Comparison of ENCODE assay signal across 21 cellular contexts in genomic region chr15:46703871-46704637, GRCh38.
DNase-seq lines count a peak whose midpoint lies in the region; ATAC-seq and TF ChIP-seq lines count a peak whose summit lies in the region.
"Had no signal": no experiment of that assay in that cellular context is flagged by ENCODE, and none has a peak within 500 bp of the region (broad histone marks: within the 10 kb centered on the region; RNA-seq: fewer than 3 reads in every experiment).

No MANE protein-coding gene starts in this region.

- no peak overlapping the region for H3K4me3 ChIP-seq in colonic mucosa
- H3K4me3 ChIP-seq: left lung, uterus had no signal

- DNase-seq in foreskin melanocyte (peak; percentile 52), C1 segment of cervical spinal cord (lab: John Stamatoyannopoulos, UW) (no peak), colonic mucosa (no peak), MCF 10A (ENCODE audit: unreplicated experiment) (no peak)
- DNase-seq: activated T-cell treated with anti-CD3 and anti-CD28 coated beads, Interleukin-2, amount 50 U/mL, for 72 hours; GDM1; HFFc6; NCI-H187 treated with DMSO at 0.1 percent for 48 hours; NCI-H226; retina; SK-N-SH; stimulated activated CD4-positive, alpha-beta T cell treated with anti-CD3 and anti-CD28 coated beads, Interleukin-12 subunit alpha, Interleukin-12 subunit beta, amount 100 ng/mL, for 4 hours; stimulated activated CD8-positive, alpha-beta memory T cell treated with anti-CD3 and anti-CD28 coated beads, Interleukin-4, amount 100 ng/mL, for 48 hours; T1000; uterus had no signal

- H3K27ac ChIP-seq in colonic mucosa = no peak overlapping the region
- H3K27ac ChIP-seq: left lung, uterus had no signal

- no peaks in the 10 kb centered on the region for H3K36me3 ChIP-seq in colonic mucosa
- H3K36me3 ChIP-seq: left lung, uterus had no signal

- intact Hi-C loops in colonic mucosa (cut with DNase I) = no loop called here
- intact Hi-C loops in MCF 10A (cut with micrococcal nuclease) = no loop called here

- no peak overlapping the region for H3K27ac Mint-ChIP-seq in MCF 10A (ENCODE audit: low read depth, unreplicated experiment)
- H3K27ac Mint-ChIP-seq: activated naive CD8-positive, alpha-beta T cell; activated T-cell treated with anti-CD3 and anti-CD28 coated beads, Interleukin-2, amount 50 U/mL, for 72 hours; HFFc6 had no signal

- no peaks in the 10 kb centered on the region for H3K9me3 ChIP-seq in colonic mucosa
- H3K9me3 ChIP-seq: SK-N-SH, uterus had no signal

- peaks cover 7% of the 10 kb centered on the region for H3K36me3 Mint-ChIP-seq in MCF 10A (ENCODE audit: insufficient read depth, unreplicated experiment)
- H3K36me3 Mint-ChIP-seq: activated naive CD8-positive, alpha-beta T cell had no signal

- peak; percentile 50 for ATAC-seq in GM18498 (IDR thresholded peaks at IDR 0.05; ENCODE audit: unreplicated experiment)
- ATAC-seq in GM21515 (IDR thresholded peaks at IDR 0.05; ENCODE audit: unreplicated experiment) = peak; percentile 51
- peak; percentile 50 for ATAC-seq in HG03025 (IDR thresholded peaks at IDR 0.05; ENCODE audit: low FRiP score, unreplicated experiment)
- ATAC-seq in GM18511 (IDR thresholded peaks at IDR 0.05; ENCODE audit: unreplicated experiment) = no peak
- ATAC-seq: activated T-cell treated with anti-CD3 and anti-CD28 coated beads, Interleukin-2, amount 50 U/mL, for 72 hours; left lung had no signal

- no peaks in the 10 kb centered on the region for H3K27me3 Mint-ChIP-seq in MCF 10A (ENCODE audit: insufficient read depth, unreplicated experiment)
- H3K27me3 Mint-ChIP-seq: activated naive CD8-positive, alpha-beta T cell had no signal

- H3K4me1 ChIP-seq in colonic mucosa = no peaks in the 10 kb centered on the region
- H3K4me1 ChIP-seq: left lung, uterus had no signal

- CTCF ChIA-PET in MCF 10A (lab: Yijun Ruan, JAX) = interaction anchor here (0.6 kb wide), 1 partner anchor 354 kb away, joined by 3 read pairs; no protein-coding TSS in a partner anchor

- POLR2A ChIA-PET in MCF 10A (lab: Yijun Ruan, JAX) = no interaction called here

- no TSS peak for BruUV-seq in MCF 10A (replicated peaks; lab: Mats Ljungman, UMichigan)

- H3K27me3 ChIP-seq in colonic mucosa = no peaks in the 10 kb centered on the region
- H3K27me3 ChIP-seq: left lung, uterus had no signal

- H3K4me3 Mint-ChIP-seq in MCF 10A (ENCODE audit: unreplicated experiment) = no peak overlapping the region
- H3K4me3 Mint-ChIP-seq: activated naive CD8-positive, alpha-beta T cell; activated T-cell treated with anti-CD3 and anti-CD28 coated beads, Interleukin-2, amount 50 U/mL, for 72 hours; HFFc6 had no signal

- no peak overlapping the region for H3K9ac ChIP-seq in colonic mucosa (ENCODE audit: low read depth in 2 of 2, low read length in 2 of 2)
- H3K9ac ChIP-seq: SK-N-SH had no signal

- peaks cover 15% of the 10 kb centered on the region for H3K9me3 Mint-ChIP-seq in MCF 10A (ENCODE audit: unreplicated experiment)

- TF ChIP-seq CTCF in colonic mucosa (IDR thresholded peaks at IDR 0.05) (no peak), MCF 10A (IDR thresholded peaks at IDR 0.05; ENCODE audit: unreplicated experiment) (no peak)

- peaks cover 15% of the 10 kb centered on the region for H3K4me1 Mint-ChIP-seq in MCF 10A (ENCODE audit: insufficient read depth, unreplicated experiment)
